8 cellular contexts compared by ENCODE assay signal in the genomic region with DNA sequence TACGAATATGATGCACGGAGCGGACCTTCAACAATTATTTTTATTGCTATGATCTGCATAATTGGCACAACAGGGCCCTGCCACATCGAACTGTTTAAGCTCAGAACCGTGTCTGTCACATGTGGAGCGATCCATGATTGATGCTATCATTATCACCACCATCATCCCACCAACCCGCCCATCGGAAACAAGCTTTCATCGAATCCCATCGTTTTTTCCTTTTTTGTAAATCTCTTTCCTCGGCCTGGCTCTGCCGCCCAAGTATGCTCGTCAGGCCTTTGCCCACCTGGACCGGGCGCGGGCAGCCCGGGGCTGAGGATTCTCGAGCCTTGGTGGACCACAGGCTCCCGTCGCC. TPM values are rescaled to one million over a fixed set of nuclear protein-coding genes. Genes with fewer than 3 reads are reported as not detected.
DNase-seq lines count a peak whose midpoint lies in the region; ATAC-seq, FAIRE-seq and TF ChIP-seq lines count a peak whose summit lies in the region.

No MANE protein-coding gene starts in this region.

- no peak for FAIRE-seq in pancreas (lab: Jason Lieb, UNC)

- WGBS in iPS DF 6.9 (ENCODE audit: insufficient coverage, insufficient read length) = no CpG with 5 or more reads among the region's 20 CpGs
- WGBS in testis, 2 donors = 8 to 9% methylated on average over 19 to 20 of the region's 20 CpGs
- 9 to 12% methylated on average over 20 of the region's 20 CpGs for WGBS in pancreas, 2 donors

- H3K27ac ChIP-seq in SK-N-MC (no peak overlapping the region), iPS DF 6.9 (ENCODE audit: low read length) (no peak overlapping the region), testis (no peak overlapping the region), pancreas (no peak overlapping the region)

- TF ChIP-seq CTCF in testis (IDR thresholded peaks at IDR 0.05) = no peak
- no peak for TF ChIP-seq CTCF in GM13976 (IDR thresholded peaks at IDR 0.05; ENCODE audit: borderline replicate concordance, control extremely low read depth, extremely low read depth, insufficient read depth, missing control alignments)
- TF ChIP-seq CTCF in pancreas (IDR thresholded peaks at IDR 0.05) = no peak

- in situ Hi-C loops in GM13976 (cut with MboI; ENCODE audit: low sequenced_read_pairs, unreplicated experiment) = no loop called here

- H3K4me3 ChIP-seq in SK-N-MC = peak overlapping the region; percentile 81
- peak overlapping the region; percentile 43; the same call in 1 of the 2 replicates for H3K4me3 ChIP-seq in iPS DF 6.9 (ENCODE audit: low read length)
- peak overlapping the region; percentile 80 to 87 for H3K4me3 ChIP-seq in testis
- peak overlapping the region in 2 of 4 donors; percentile 58 to 76 for H3K4me3 ChIP-seq in pancreas

- H3K27ac Mint-ChIP-seq in activated CD4-positive, alpha-beta T cell treated with anti-CD3 and anti-CD28 coated beads, Interleukin-2, amount 10 ng/mL, durations not matched to agents 24 days and 14 days = peak overlapping the region; percentile 97

- H3K27me3 Mint-ChIP-seq in activated CD4-positive, alpha-beta T cell treated with anti-CD3 and anti-CD28 coated beads, Interleukin-2, amount 10 ng/mL, durations not matched to agents 24 days and 14 days = peaks cover 4% of the 10 kb centered on the region

- TF ChIP-seq POLR2A in testis (IDR thresholded peaks at IDR 0.05) = no peak

- intact Hi-C loops in activated CD4-positive, alpha-beta T cell treated with anti-CD3 and anti-CD28 coated beads, Interleukin-2, amount 10 ng/mL, durations not matched to agents 24 days and 14 days (cut with micrococcal nuclease) = loop anchor here (1.0 to 2.0 kb wide), 6 partner anchors 35 to 130 kb away; a partner anchor contains a TSS
- intact Hi-C loops in testis (cut with DNase I; ENCODE audit: low total_unique reads) (no loop called here), pancreas (cut with DNase I) (no loop called here)

- H3K9ac ChIP-seq in SK-N-MC (ENCODE audit: insufficient read length) = no peak overlapping the region

- peaks cover 14% of the 10 kb centered on the region for H3K4me1 Mint-ChIP-seq in activated CD4-positive, alpha-beta T cell treated with anti-CD3 and anti-CD28 coated beads, Interleukin-2, amount 10 ng/mL, durations not matched to agents 24 days and 14 days

- DNase-seq in activated CD4-positive, alpha-beta T cell treated with anti-CD3 and anti-CD28 coated beads, Interleukin-2, amount 10 ng/mL, durations not matched to agents 24 days and 14 days = no peak
- no peak for DNase-seq in activated CD4-positive, alpha-beta T cell treated with anti-CD3 and anti-CD28 coated beads for 4 hours
- DNase-seq in SK-N-MC (ENCODE audit: low read depth, low spot score) = no peak
- no peak for DNase-seq in iPS DF 6.9 (ENCODE audit: low read depth, low spot score)
- no peak for DNase-seq in testis
- no peak for DNase-seq in GM13976 (ENCODE audit: low spot score)
- DNase-seq in pancreas = no peak
- DNase-seq in NCI-H1417 (lab: John Stamatoyannopoulos, UW) = no peak

- peaks cover 15% of the 10 kb centered on the region for H3K36me3 Mint-ChIP-seq in activated CD4-positive, alpha-beta T cell treated with anti-CD3 and anti-CD28 coated beads, Interleukin-2, amount 10 ng/mL, durations not matched to agents 24 days and 14 days (ENCODE audit: low read depth)

- H3K4me3 Mint-ChIP-seq in activated CD4-positive, alpha-beta T cell treated with anti-CD3 and anti-CD28 coated beads, Interleukin-2, amount 10 ng/mL, durations not matched to agents 24 days and 14 days = peak overlapping the region; percentile 99

- H3K4me1 ChIP-seq in iPS DF 6.9 (ENCODE audit: control insufficient read depth, insufficient read depth, low read length) = peaks cover 3% of the 10 kb centered on the region; the same call in 1 of the 2 replicates
- H3K4me1 ChIP-seq in testis = peaks cover 11% of the 10 kb centered on the region
- H3K4me1 ChIP-seq in pancreas = peaks cover 6 to 9% (median 8%) of the 10 kb centered on the region in 3 donors

- no peaks in the 10 kb centered on the region for H3K9me3 Mint-ChIP-seq in activated CD4-positive, alpha-beta T cell treated with anti-CD3 and anti-CD28 coated beads, Interleukin-2, amount 10 ng/mL, durations not matched to agents 24 days and 14 days

- H3K36me3 ChIP-seq in SK-N-MC (ENCODE audit: insufficient read depth, low read length) (peaks cover 21% of the 10 kb centered on the region; the same call in 1 of the 2 replicates), iPS DF 6.9 (ENCODE audit: control insufficient read depth, insufficient read depth, low read length) (peaks cover 17% of the 10 kb centered on the region), testis (ENCODE audit: low read depth, missing control alignments) (no peaks in the 10 kb centered on the region), pancreas (peaks cover 5 to 9% (median 8%) of the 10 kb centered on the region in 3 donors)

- ATAC-seq in pancreas = no peak

- H3K27me3 ChIP-seq in iPS DF 6.9 (ENCODE audit: control insufficient read depth, insufficient read depth, low read length) (no peaks in the 10 kb centered on the region), testis (no peaks in the 10 kb centered on the region), pancreas (no peaks in the 10 kb centered on the region)

- H3K9me3 ChIP-seq in SK-N-MC (ENCODE audit: low read depth, low read length) (no peaks in the 10 kb centered on the region), iPS DF 6.9 (ENCODE audit: control insufficient read depth, insufficient read depth, low read length) (no peaks in the 10 kb centered on the region), testis (no peaks in the 10 kb centered on the region), pancreas (no peaks in the 10 kb centered on the region)

RNA-seq across cellular contexts. Expression of a gene that starts 0.5 kb away (rescaled TPM):
- total RNA-seq in activated CD4-positive, alpha-beta T cell treated with anti-CD3 and anti-CD28 coated beads, Interleukin-2, amount 10 ng/mL, durations not matched to agents 24 days and 14 days = 61.5 and 63.2 TPM in 2 replicates
- total RNA-seq in testis = 10 to 100 TPM; 79.3 to 82.6 TPM
- 151 TPM for polyA plus RNA-seq in testis (ENCODE audit: insufficient read depth, low read depth, low replicate concordance)
- 10 to 100 TPM in 3 of 6 donors, 1 to 10 TPM in 3; 7.8 to 15.2 (median 10.3) TPM for total RNA-seq in pancreas
- polyA plus RNA-seq in pancreas = 10 to 100 TPM; 37.8 to 50.7 TPM

RNA-seq across cellular contexts. Expression of a gene that starts 13.6 kb away (rescaled TPM):
- not detected in 2 replicates for total RNA-seq in activated CD4-positive, alpha-beta T cell treated with anti-CD3 and anti-CD28 coated beads, Interleukin-2, amount 10 ng/mL, durations not matched to agents 24 days and 14 days
- total RNA-seq in testis (10 to 100 TPM; 12.6 to 14.6 TPM), pancreas (1 to 10 TPM in 1 of 6 donors, under 1 TPM in 3, not detected in 2; 0.25 to 2.0 (median 0.84) TPM)
- polyA plus RNA-seq in testis (ENCODE audit: insufficient read depth, low read depth, low replicate concordance) (5.8 TPM), pancreas (under 1 TPM; 0.40 to 0.76 TPM)

RNA-seq across cellular contexts. Expression of a gene that starts 45.8 kb away (rescaled TPM):
- 38.5 and 39.4 TPM in 2 replicates for total RNA-seq in activated CD4-positive, alpha-beta T cell treated with anti-CD3 and anti-CD28 coated beads, Interleukin-2, amount 10 ng/mL, durations not matched to agents 24 days and 14 days
- total RNA-seq in testis (10 to 100 TPM; 56.6 to 62.7 TPM), pancreas (10 to 100 TPM; 23.0 to 29.7 (median 26.2) TPM)
- polyA plus RNA-seq in testis (ENCODE audit: insufficient read depth, low read depth, low replicate concordance) (31.0 TPM), pancreas (10 to 100 TPM; 57.5 to 78.6 TPM)

RNA-seq across cellular contexts. Expression of a gene that starts 45.9 kb away (rescaled TPM):
- 16.2 and 18.6 TPM in 2 replicates for total RNA-seq in activated CD4-positive, alpha-beta T cell treated with anti-CD3 and anti-CD28 coated beads, Interleukin-2, amount 10 ng/mL, durations not matched to agents 24 days and 14 days
- total RNA-seq in testis = 10 to 100 TPM; 26.3 to 48.9 TPM
- polyA plus RNA-seq in testis (ENCODE audit: insufficient read depth, low read depth, low replicate concordance) = 17.8 TPM
- 1 to 10 TPM; 2.6 to 4.5 (median 3.9) TPM for total RNA-seq in pancreas
- polyA plus RNA-seq in pancreas = 10 to 100 TPM in 1 of 2 donors, 1 to 10 TPM in 1; 8.1 to 15.3 TPM

RNA-seq across cellular contexts. Expression of a gene that starts 54.3 kb away (rescaled TPM):
- total RNA-seq in activated CD4-positive, alpha-beta T cell treated with anti-CD3 and anti-CD28 coated beads, Interleukin-2, amount 10 ng/mL, durations not matched to agents 24 days and 14 days = 17.0 and 18.0 TPM in 2 replicates
- total RNA-seq in testis (10 to 100 TPM; 18.3 to 24.2 TPM), pancreas (10 to 100 TPM in 1 of 6 donors, 1 to 10 TPM in 5; 5.5 to 10.6 (median 6.8) TPM)
- polyA plus RNA-seq in testis (ENCODE audit: insufficient read depth, low read depth, low replicate concordance) (40.9 TPM), pancreas (10 to 100 TPM; 11.7 to 55.6 TPM)

Comparison
In these comparisons a context has a peak if more than half of its experiments do, and no peak if none do; other contexts are left out.
1. RNA of a gene that starts 13.6 kb away (total RNA-seq): 12.6 to 14.6 TPM in testis; 0.25 to 2.0 TPM in pancreas and not detected in activated CD4-positive, alpha-beta T cell treated with anti-CD3 and anti-CD28 coated beads, Interleukin-2, amount 10 ng/mL, durations not matched to agents 24 days and 14 days; every median in the first group is over 4 times any median in the second.